ENCODE assay signal across 7 cellular contexts in the genomic region with DNA sequence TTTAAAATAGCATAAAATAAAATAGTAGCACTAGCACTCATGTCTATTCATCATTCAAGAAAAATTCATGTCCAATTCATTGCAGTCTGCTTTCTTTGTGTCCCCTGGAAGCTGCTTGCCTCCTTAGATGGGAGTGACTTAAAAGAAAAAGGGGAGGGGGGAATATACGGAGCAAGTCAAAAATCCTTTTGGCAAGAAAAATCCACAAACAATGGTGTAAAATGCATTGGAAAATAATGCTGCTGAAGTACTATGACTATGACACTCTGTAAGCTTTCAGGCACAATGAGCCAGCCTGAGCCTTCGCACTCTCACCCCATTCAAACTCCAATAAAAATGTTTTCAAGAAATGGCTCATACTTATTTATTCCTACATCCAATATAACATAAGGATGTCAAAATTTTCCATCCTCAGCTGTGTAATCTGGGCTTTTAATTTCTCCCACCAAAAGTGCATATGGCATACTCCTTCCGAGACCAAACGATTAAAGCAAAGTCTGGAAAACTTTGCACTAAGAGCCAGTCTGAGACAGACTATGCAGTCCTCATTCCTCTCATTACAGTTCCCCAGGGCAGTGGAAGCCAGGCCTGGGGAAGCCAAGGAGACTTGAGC. TPM values are rescaled to one million over a fixed set of nuclear protein-coding genes. Genes with fewer than 3 reads are reported as not detected.
DNase-seq lines count a peak whose midpoint lies in the region; ATAC-seq, FAIRE-seq and TF ChIP-seq lines count a peak whose summit lies in the region.

No MANE protein-coding gene starts in this region.

- intact Hi-C loops in IMR-90 (cut with micrococcal nuclease) = loop anchor here (1.0 to 5.0 kb wide), 7 partner anchors 39 to 265 kb away; no protein-coding TSS in a partner anchor

- ATAC-seq in IMR-90 (ENCODE audit: low read depth) (peak; percentile 74), HG03571 (IDR thresholded peaks at IDR 0.05; ENCODE audit: unreplicated experiment) (no peak), GM21447 (IDR thresholded peaks at IDR 0.05; ENCODE audit: unreplicated experiment) (no peak)
- ATAC-seq in activated naive CD8-positive, alpha-beta T cell treated with anti-CD3 and anti-CD28 coated beads, Interleukin-2, amount 50 U/mL, for 24 hours = no peak

- peaks cover 4% of the 10 kb centered on the region; the same call in 1 of the 2 replicates for H3K9me1 ChIP-seq in IMR-90 (ENCODE audit: insufficient read depth, low read length)

- H3K4me1 ChIP-seq in IMR-90 (ENCODE audit: control insufficient read depth, insufficient read depth, low read length) (peaks cover 12% of the 10 kb centered on the region), small intestine (ENCODE audit: control insufficient read depth in 2 of 2, insufficient read depth in 1 of 2, low read depth in 1 of 2, low read length in 1 of 2) (peaks cover 5 to 9% of the 10 kb centered on the region in 2 donors)

- H3K9me3 Mint-ChIP-seq in activated naive CD8-positive, alpha-beta T cell treated with anti-CD3 and anti-CD28 coated beads, Interleukin-2, amount 50 U/mL, for 24 hours = no peaks in the 10 kb centered on the region

- no peaks in the 10 kb centered on the region for H3K27me3 Mint-ChIP-seq in activated naive CD8-positive, alpha-beta T cell treated with anti-CD3 and anti-CD28 coated beads, Interleukin-2, amount 50 U/mL, for 24 hours

- peak overlapping the region; percentile 74 for H3K9ac ChIP-seq in IMR-90 (ENCODE audit: low read depth, low read length)

- peak overlapping the region; percentile 86 for H3K4me3 Mint-ChIP-seq in activated naive CD8-positive, alpha-beta T cell treated with anti-CD3 and anti-CD28 coated beads, Interleukin-2, amount 50 U/mL, for 24 hours

- peak overlapping the region; percentile 84; the same call in 1 of the 2 replicates for H3K14ac ChIP-seq in IMR-90 (replicated peaks; ENCODE audit: low read depth, low read length)

- POLR2A ChIA-PET in IMR-90 (lab: Charles Lee; ENCODE audit: unreplicated experiment) = interaction anchor here (0.6 to 1.0 kb wide), 3 partner anchors 11 to 203 kb away, joined by 3 to 5 read pairs (median 3); no protein-coding TSS in a partner anchor

- H4K8ac ChIP-seq in IMR-90 (ENCODE audit: low read depth in 2 of 2, low read length in 2 of 2) = peak overlapping the region; percentile 14 to 26; a peak in 1 of 4 replicates

- dilution Hi-C loops in IMR-90 (cut with HindIII; ENCODE audit: low sequenced_read_pairs, unreplicated experiment) = no loop called here

- peaks cover 5% of the 10 kb centered on the region for H3K36me3 Mint-ChIP-seq in activated naive CD8-positive, alpha-beta T cell treated with anti-CD3 and anti-CD28 coated beads, Interleukin-2, amount 50 U/mL, for 24 hours (ENCODE audit: low read depth)

- H3K27ac ChIP-seq in IMR-90 (ENCODE audit: insufficient read depth, low read length) (peak overlapping the region; percentile 39), small intestine (ENCODE audit: low read depth in 1 of 2, low read length in 1 of 2) (peak overlapping the region; percentile 95 to 97)

- H3K27ac Mint-ChIP-seq in activated naive CD8-positive, alpha-beta T cell treated with anti-CD3 and anti-CD28 coated beads, Interleukin-2, amount 50 U/mL, for 24 hours = peak overlapping the region; percentile 90

- peak overlapping the region; percentile 56; the same call in 1 of the 2 replicates for H3K56ac ChIP-seq in IMR-90 (ENCODE audit: extremely low read depth, insufficient read depth, low read length)

- peak overlapping the region; percentile 60; the same call in 1 of the 2 replicates for H3K4ac ChIP-seq in IMR-90 (ENCODE audit: low read depth, low read length)

- TF ChIP-seq POLR2A in IMR-90 (IDR thresholded peaks at IDR 0.05; ENCODE audit: low read depth, low read length) = no peak; the same call in 1 of the 2 replicates

- peaks cover 60% of the 10 kb centered on the region for H3K4me1 Mint-ChIP-seq in activated naive CD8-positive, alpha-beta T cell treated with anti-CD3 and anti-CD28 coated beads, Interleukin-2, amount 50 U/mL, for 24 hours

- H2BK20ac ChIP-seq in IMR-90 (ENCODE audit: low read depth, low read length) = peak overlapping the region; percentile 36; the same call in 1 of the 2 replicates

- CTCF ChIA-PET in IMR-90 (lab: Yijun Ruan, JAX) = interaction anchor here (1.1 to 1.2 kb wide), 2 partner anchors 264 to 265 kb away, joined by 3 to 6 read pairs; no protein-coding TSS in a partner anchor

- peak overlapping the region; percentile 85 for H2AFZ ChIP-seq in IMR-90 (replicated peaks; ENCODE audit: low read length, poor library complexity)

- no peak overlapping the region for H4K5ac ChIP-seq in IMR-90 (ENCODE audit: low read depth, low read length)

- H3K27me3 ChIP-seq in IMR-90 (ENCODE audit: control insufficient read depth, insufficient read depth, low read length) (no peaks in the 10 kb centered on the region), small intestine (ENCODE audit: control insufficient read depth in 2 of 2, insufficient read depth in 2 of 2, low read length in 2 of 2) (no peaks in the 10 kb centered on the region)

- H3K18ac ChIP-seq in IMR-90 (ENCODE audit: low read depth, low read length) = peak overlapping the region; percentile 39; the same call in 1 of the 2 replicates

- no peak overlapping the region for H2AK5ac ChIP-seq in IMR-90 (ENCODE audit: low read depth, low read length)

- H3K36me3 ChIP-seq in IMR-90 (ENCODE audit: control insufficient read depth, insufficient read depth, low read length) = no peaks in the 10 kb centered on the region
- no peaks in the 10 kb centered on the region for H3K36me3 ChIP-seq in small intestine (ENCODE audit: control insufficient read depth in 2 of 2, insufficient read depth in 2 of 2, low read length in 2 of 2)

- H3K79me1 ChIP-seq in IMR-90 (ENCODE audit: low read depth in 1 of 2, low read length in 2 of 2) = peaks cover 0 to 19% of the 10 kb centered on the region in 2 experiments; a peak in 2 of 4 replicates

- no peak for FAIRE-seq in small intestine (lab: Jason Lieb, UNC)

- no peak for TF ChIP-seq CTCF in IMR-90 (conservative IDR thresholded peaks at IDR 0.05; ENCODE audit: low read depth, low read length)

- H2AK9ac ChIP-seq in IMR-90 (replicated peaks; ENCODE audit: low read depth, low read length, poor library complexity) = peak overlapping the region; percentile 18

- H2BK15ac ChIP-seq in IMR-90 (ENCODE audit: low read depth, low read length) = peak overlapping the region; percentile 48; the same call in 1 of the 3 replicates

- H4K91ac ChIP-seq in IMR-90 (ENCODE audit: insufficient read depth, low read depth, low read length) = peak overlapping the region; percentile 20

- BruUV-seq in IMR-90 (replicated peaks; lab: Mats Ljungman, UMichigan) = no TSS peak

- H3K9me3 ChIP-seq in IMR-90 (ENCODE audit: control insufficient read depth, insufficient read depth, low read length) = no peaks in the 10 kb centered on the region
- H3K9me3 ChIP-seq in small intestine (ENCODE audit: control insufficient read depth, low read depth) = no peaks in the 10 kb centered on the region

- peak overlapping the region; percentile 45 for H2BK120ac ChIP-seq in IMR-90 (ENCODE audit: low read depth, low read length)

- H2BK5ac ChIP-seq in IMR-90 (ENCODE audit: low read depth, low read length, poor library complexity, severe bottlenecking) = peak overlapping the region; percentile 40

- H4K20me1 ChIP-seq in IMR-90 (ENCODE audit: insufficient read depth, low read length) = peaks cover 10% of the 10 kb centered on the region; the same call in 1 of the 2 replicates

- no CpG with 5 or more reads among the region's 4 CpGs for WGBS in IMR-90 (ENCODE audit: extremely low coverage in 2 of 2, insufficient read length in 1 of 2), 2 experiments
- WGBS in small intestine, 3 donors = 10 to 25% (median 21%) methylated on average over 4 of the region's 4 CpGs

- in situ Hi-C loops in IMR-90 (cut with MboI; ENCODE audit: low sequenced_read_pairs) = loop anchor here (10.0 kb wide), 1 partner anchor 263 kb away; no protein-coding TSS in a partner anchor

- peak overlapping the region; percentile 78 for H3K4me2 ChIP-seq in IMR-90 (ENCODE audit: low read depth, low read length)

- H3K4me3 ChIP-seq in IMR-90 (ENCODE audit: insufficient read depth, low read depth, low read length) = peak overlapping the region; percentile 71
- H3K4me3 ChIP-seq in iPS-11a (ENCODE audit: low read depth, low read length) = peak overlapping the region; percentile 68
- H3K4me3 ChIP-seq in small intestine (ENCODE audit: low read depth in 1 of 2, low read length in 2 of 2) = peak overlapping the region; percentile 58 to 71

- H3K23ac ChIP-seq in IMR-90 (ENCODE audit: low read depth, low read length) = peak overlapping the region; percentile 88

- DNase-seq in IMR-90 (no peak), small intestine (peak; percentile 52), CD1c-positive myeloid dendritic cell (ENCODE audit: extremely low spot score) (no peak)
- DNase-seq in activated naive CD8-positive, alpha-beta T cell treated with anti-CD3 and anti-CD28 coated beads, Interleukin-2, amount 50 U/mL, for 24 hours = no peak

- TF ChIP-seq RAD21 in IMR-90 (IDR thresholded peaks at IDR 0.05; ENCODE audit: low read length) = 0 out of 2 replicates have a peak, but pooled peaks have one; percentile 3

TF ChIP-seq in IMR-90, 13 proteins besides CTCF, POLR2A, EP300 and RAD21:
- TF ChIP-seq SMC3 (IDR thresholded peaks at IDR 0.05; ENCODE audit: low read depth, low read length) = no peak
- TF ChIP-seq CEBPB (IDR thresholded peaks at IDR 0.05; ENCODE audit: low read depth, low read length) = no peak
- no peak for TF ChIP-seq BHLHE40 (IDR thresholded peaks at IDR 0.05; ENCODE audit: low read depth, low read length)
- TF ChIP-seq CHD1 (IDR thresholded peaks at IDR 0.05; ENCODE audit: low read depth, low read length) = 0 out of 2 replicates have a peak, but pooled peaks have one; percentile 53
- TF ChIP-seq MAZ (IDR thresholded peaks at IDR 0.05; ENCODE audit: borderline replicate concordance, low read depth, low read length) = peak; percentile 26; the same call in 1 of the 2 replicates
- no peak for TF ChIP-seq FOS (IDR thresholded peaks at IDR 0.05; ENCODE audit: low read depth, low read length)
- TF ChIP-seq RCOR1 (IDR thresholded peaks at IDR 0.05; ENCODE audit: insufficient replicate concordance, low read length) = no peak

RNA-seq across cellular contexts. Expression of a gene that starts 0.8 kb away (rescaled TPM):
- total RNA-seq in IMR-90 (2012; rRNA removed) = 16.5 and 16.7 TPM in 2 replicates
- polyA plus RNA-seq in IMR-90 (2012; rRNA removed) (7.6 and 8.2 TPM in 2 replicates), small intestine (10 to 100 TPM; 13.6 to 15.1 (median 14.9) TPM)
- polyA plus RNA-seq in IMR-90 (2012; cell fraction: cytosol; rRNA removed) = 5.4 and 7.2 TPM in 2 replicates
- 9.9 and 17.1 TPM in 2 replicates for polyA plus RNA-seq in IMR-90 (2012; cell fraction: nucleus; rRNA removed; ENCODE audit: low replicate concordance)
